ENCODE assay signal across 9 cellular contexts in the genomic region with DNA sequence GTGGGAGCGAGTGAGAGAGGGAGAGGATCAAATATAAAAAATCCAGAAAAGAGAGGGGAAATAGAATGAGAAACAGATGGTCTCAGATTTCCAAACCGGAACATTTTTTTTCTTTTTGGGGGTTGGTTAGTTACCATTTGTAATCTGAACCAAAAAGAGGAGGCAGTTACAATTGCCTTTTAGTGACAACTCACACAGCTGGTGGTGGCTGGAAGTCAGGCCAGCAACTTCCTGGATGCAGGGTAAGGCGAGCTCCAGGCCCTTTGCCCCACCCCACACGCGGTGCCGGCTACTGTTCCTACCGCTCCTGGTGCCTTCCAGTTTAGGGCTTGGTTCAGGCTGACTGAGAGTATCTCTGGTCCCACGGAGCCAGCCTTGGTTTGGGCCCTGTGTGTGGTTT. TPM values are rescaled to one million over a fixed set of nuclear protein-coding genes. Genes with fewer than 3 reads are reported as not detected.
A peak's percentile ranks its signal among the peaks of the same experiment; 100 is the strongest.
DNase-seq lines count a peak whose midpoint lies in the region; ATAC-seq, FAIRE-seq and TF ChIP-seq lines count a peak whose summit lies in the region.
"Had no signal": no experiment of that assay in that cellular context is flagged by ENCODE, and none has a peak within 500 bp of the region (broad histone marks: within the 10 kb centered on the region; RNA-seq: fewer than 3 reads in every experiment).

No MANE protein-coding gene starts in this region.

- H3K36me3 Mint-ChIP-seq in progenitor cell of endocrine pancreas (ENCODE audit: insufficient read depth) = no peaks in the 10 kb centered on the region

- H3F3A ChIP-seq in GM23248 (ENCODE audit: insufficient read depth) (0 out of 2 replicates have a peak, but pooled peaks cover 6% of the 10 kb centered on the region), MM.1S (ENCODE audit: insufficient read depth, low read length) (no peaks in the 10 kb centered on the region)

- H3K9me3 ChIP-seq in GM23248 (ENCODE audit: low read depth) (no peaks in the 10 kb centered on the region), endothelial cell of umbilical vein (replicated peaks; ENCODE audit: control insufficient read depth, insufficient read depth, low read length) (no peaks in the 10 kb centered on the region), psoas muscle (no peaks in the 10 kb centered on the region), MM.1S (replicated peaks; ENCODE audit: insufficient read depth, low read length) (no peaks in the 10 kb centered on the region)

- peak in 3 of 4 donors; percentile 46 to 58 (median 50) for ATAC-seq in psoas muscle

- H3K79me2 ChIP-seq in GM23248 (ENCODE audit: insufficient read depth) (no peaks in the 10 kb centered on the region), endothelial cell of umbilical vein (ENCODE audit: control insufficient read depth, insufficient read depth, low read length) (no peaks in the 10 kb centered on the region), MM.1S (ENCODE audit: low read length) (no peaks in the 10 kb centered on the region)

- WGBS in GM23248 (ENCODE audit: low coverage in 1 of 2, low lambda C conversion rate in 2 of 2, missing lambda C conversion rate in 2 of 2), 2 experiments = 8 to 9% methylated on average over 8 of the region's 8 CpGs
- WGBS in psoas muscle, 3 donors = 27 to 38% (median 30%) methylated on average over 8 of the region's 8 CpGs

- H3K4me1 ChIP-seq in GM23248 (ENCODE audit: insufficient read depth) = peaks cover 25% of the 10 kb centered on the region
- peaks cover 6% of the 10 kb centered on the region for H3K4me1 ChIP-seq in endothelial cell of umbilical vein (ENCODE audit: control insufficient read depth, extremely low read depth, insufficient read depth, low read length)
- H3K4me1 ChIP-seq in psoas muscle = no peaks in the 10 kb centered on the region
- no peaks in the 10 kb centered on the region for H3K4me1 ChIP-seq in MM.1S (ENCODE audit: low read length)

- no peaks in the 10 kb centered on the region for H3K9me3 Mint-ChIP-seq in progenitor cell of endocrine pancreas (ENCODE audit: low read depth)

- H3K4me1 Mint-ChIP-seq in progenitor cell of endocrine pancreas (ENCODE audit: low read depth) = no peaks in the 10 kb centered on the region

- peak overlapping the region; percentile 35 for H3K4me2 ChIP-seq in GM23248 (ENCODE audit: unreplicated experiment)
- no peak overlapping the region for H3K4me2 ChIP-seq in endothelial cell of umbilical vein (ENCODE audit: insufficient read depth, low read length)
- H3K4me2 ChIP-seq in MM.1S (ENCODE audit: low read depth, low read length) = no peak overlapping the region

- intact Hi-C loops in endothelial cell of umbilical vein (cut with micrococcal nuclease) (no loop called here), psoas muscle (cut with DNase I) (loop anchor here (5.0 kb wide), 2 partner anchors 148 to 218 kb away; no protein-coding TSS in a partner anchor)

- H3K9me2 ChIP-seq in GM23248 (ENCODE audit: insufficient read depth) (no peaks in the 10 kb centered on the region), MM.1S (replicated peaks; ENCODE audit: insufficient read depth, low read length) (no peaks in the 10 kb centered on the region)

- H3K27ac ChIP-seq in GM23248 (peak overlapping the region; percentile 28; the same call in 1 of the 2 replicates), endothelial cell of umbilical vein (ENCODE audit: insufficient read depth, low read depth, low read length) (no peak overlapping the region), psoas muscle (no peak overlapping the region), MM.1S (ENCODE audit: low read length) (no peak overlapping the region)

- TF ChIP-seq CTCF in endothelial cell of umbilical vein (IDR thresholded peaks at IDR 0.05; ENCODE audit: extremely low read depth in 1 of 2, insufficient read depth in 1 of 2, low read depth in 1 of 2, low read length in 2 of 2) (no peak), psoas muscle (IDR thresholded peaks at IDR 0.05) (no peak), MM.1S (IDR thresholded peaks at IDR 0.05; ENCODE audit: low read length) (no peak), progenitor cell of endocrine pancreas (IDR thresholded peaks at IDR 0.05; ENCODE audit: unreplicated experiment) (no peak)

- H3K36me3 ChIP-seq in GM23248 (ENCODE audit: low read depth) (no peaks in the 10 kb centered on the region), endothelial cell of umbilical vein (ENCODE audit: control insufficient read depth in 2 of 2, extremely low read depth in 1 of 2, insufficient read depth in 2 of 2, low read length in 2 of 2) (no peaks in the 10 kb centered on the region), psoas muscle (ENCODE audit: insufficient read depth in 1 of 2, low read depth in 1 of 2) (no peaks in the 10 kb centered on the region), MM.1S (replicated peaks; ENCODE audit: insufficient read depth, low read length) (no peaks in the 10 kb centered on the region)

- FAIRE-seq in endothelial cell of umbilical vein (lab: Jason Lieb, UNC) (no peak), frontal cortex (lab: Jason Lieb, UNC) (no peak)

- no TSS peak for BruUV-seq in endothelial cell of umbilical vein (replicated peaks; lab: Mats Ljungman, UMichigan)

- H3K9ac ChIP-seq in GM23248 (peak overlapping the region; percentile 45), endothelial cell of umbilical vein (replicated peaks; ENCODE audit: extremely low read depth, insufficient read depth, low read length) (no peak overlapping the region), MM.1S (ENCODE audit: low read length) (no peak overlapping the region)

- H2AFZ ChIP-seq in GM23248 (peak overlapping the region; percentile 81), endothelial cell of umbilical vein (ENCODE audit: low read depth, low read length) (peak overlapping the region; percentile 78), MM.1S (ENCODE audit: low read length) (no peak overlapping the region)

- CTCF ChIA-PET in endothelial cell of umbilical vein (lab: Charles Lee) = interaction anchor here (1.3 to 16.3 kb wide), 3 partner anchors 137 to 219 kb away, joined by 3 to 720 read pairs (median 493); no protein-coding TSS in a partner anchor

- H3K4me3 Mint-ChIP-seq in progenitor cell of endocrine pancreas (ENCODE audit: low read depth) = no peak overlapping the region

- H4K20me1 ChIP-seq in GM23248 (ENCODE audit: insufficient read depth) (no peaks in the 10 kb centered on the region), endothelial cell of umbilical vein (replicated peaks; ENCODE audit: control insufficient read depth, extremely low read depth, insufficient read depth, low read length) (no peaks in the 10 kb centered on the region), MM.1S (ENCODE audit: insufficient read depth, low read length) (no peaks in the 10 kb centered on the region)

- TF ChIP-seq POLR2A in endothelial cell of umbilical vein (IDR thresholded peaks at IDR 0.05; ENCODE audit: low read depth, low read length) = no peak

- H3K27me3 Mint-ChIP-seq in progenitor cell of endocrine pancreas = peaks cover 12% of the 10 kb centered on the region

- H3K4me3 ChIP-seq in GM23248 (no peak overlapping the region; the same call in 1 of the 2 replicates), endothelial cell of umbilical vein (replicated peaks in 1 of 3; ENCODE audit: insufficient read depth in 1 of 3, low read depth in 1 of 3, low read length in 3 of 3) (no peak overlapping the region), psoas muscle (no peak overlapping the region), MM.1S (ENCODE audit: low read length) (no peak overlapping the region)

- dilution Hi-C loops in endothelial cell of umbilical vein (cut with MboI; ENCODE audit: extremely low pct_ligation_motif_present, low sequenced_read_pairs) = no loop called here

- H3K27me3 ChIP-seq in GM23248 (replicated peaks; ENCODE audit: insufficient read depth) (no peaks in the 10 kb centered on the region), endothelial cell of umbilical vein (ENCODE audit: control insufficient read depth in 2 of 2, insufficient read depth in 2 of 2, low read length in 2 of 2) (no peaks in the 10 kb centered on the region), psoas muscle (ENCODE audit: insufficient read depth in 3 of 3, low read length in 2 of 3) (peaks cover 0 to 6% (median 0%) of the 10 kb centered on the region in 3 donors), MM.1S (replicated peaks; ENCODE audit: insufficient read depth, low read length) (no peaks in the 10 kb centered on the region)

- POLR2A ChIA-PET in endothelial cell of umbilical vein (lab: Charles Lee) = no interaction called here

- no peaks in the 10 kb centered on the region for H3K9me1 ChIP-seq in endothelial cell of umbilical vein (replicated peaks; ENCODE audit: control insufficient read depth, extremely low read depth, insufficient read depth, low read length)

- in situ Hi-C loops in GM23248 (cut with MboI) = loop anchor here (5.0 kb wide), 2 partner anchors 148 to 218 kb away; no protein-coding TSS in a partner anchor

- no peak overlapping the region for H3K27ac Mint-ChIP-seq in progenitor cell of endocrine pancreas

- peak; percentile 68 for DNase-seq in GM23248
- peak; percentile 9 for DNase-seq in MV-4-11 (lab: John Stamatoyannopoulos, UW)
- no peak for DNase-seq in endothelial cell of umbilical vein (ENCODE audit: low read depth, low spot score)
- peak; percentile 27 to 69 for DNase-seq in psoas muscle
- DNase-seq in MM.1S = no peak
- no peak for DNase-seq in frontal cortex (ENCODE audit: low spot score in 2 of 2)
- no peak for DNase-seq in progenitor cell of endocrine pancreas (ENCODE audit: low spot score, unreplicated experiment)
- DNase-seq: activated gamma-delta T cell, retina had no signal

TF ChIP-seq in endothelial cell of umbilical vein, 7 proteins besides CTCF, POLR2A, EP300 and RAD21 (continues in another document):
- no peak for TF ChIP-seq POLR2AphosphoS5 (IDR thresholded peaks at IDR 0.05; ENCODE audit: insufficient read depth, low read depth, low read length)
- TF ChIP-seq, protein P1, sequence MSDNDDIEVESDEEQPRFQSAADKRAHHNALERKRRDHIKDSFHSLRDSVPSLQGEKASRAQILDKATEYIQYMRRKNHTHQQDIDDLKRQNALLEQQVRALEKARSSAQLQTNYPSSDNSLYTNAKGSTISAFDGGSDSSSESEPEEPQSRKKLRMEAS (IDR thresholded peaks at IDR 0.05; ENCODE audit: insufficient read depth, insufficient read length) = no peak

RNA-seq across cellular contexts. Expression of gene UBASH3B, which starts 21.0 kb away (rescaled TPM):
- total RNA-seq in GM23248 (2014; rRNA removed; shearing (Covaris generic)) = 17.7 and 19.7 TPM in 2 replicates
- polyA plus RNA-seq in GM23248 (2016; fragmentation: Nextera tagmentation; extraction: Ambion mirVana) (13.6 and 15.5 TPM in 2 replicates), endothelial cell of umbilical vein (20.5 and 23.7 TPM in 2 replicates), psoas muscle (10 to 100 TPM in 1 of 3 donors, 1 to 10 TPM in 2; 1.4 to 17.5 (median 2.7) TPM)
- total RNA-seq in endothelial cell of umbilical vein (38.1 and 38.8 TPM in 2 replicates), psoas muscle (10 to 100 TPM in 1 of 4 donors, 1 to 10 TPM in 3; 2.1 to 12.6 (median 8.6) TPM), frontal cortex (24.1 TPM), progenitor cell of endocrine pancreas (2.4 and 4.9 TPM in 2 replicates)
- 15.8 and 18.5 TPM in 2 replicates for polyA plus RNA-seq in endothelial cell of umbilical vein (2011; cell fraction: cytosol; rRNA removed)
- polyA plus RNA-seq in endothelial cell of umbilical vein (2011; cell fraction: nucleus; rRNA removed) = 16.8 and 17.3 TPM in 2 replicates
- polyA plus RNA-seq in endothelial cell of umbilical vein (2012) = 24.9 and 36.1 TPM in 2 replicates
- 56.3 and 71.7 TPM in 2 replicates for polyA minus RNA-seq in endothelial cell of umbilical vein
- 0.72 TPM for polyA minus RNA-seq in endothelial cell of umbilical vein (2011; cell fraction: cytosol; rRNA and poly(A)+ RNA removed)
- 27.9 and 30.1 TPM in 2 replicates for polyA minus RNA-seq in endothelial cell of umbilical vein (2011; cell fraction: nucleus; rRNA and poly(A)+ RNA removed)

Comparison
In these comparisons a context has a peak if more than half of its experiments do, and no peak if none do; other contexts are left out.
1. DNase-seq: peak in GM23248 (single experiment), MV-4-11 (single experiment) and psoas muscle (2 of 2); none in endothelial cell of umbilical vein (single experiment), MM.1S (single experiment), frontal cortex (0 of 2) and progenitor cell of endocrine pancreas (single experiment).